In genomic region chr7:106069471-106070200, GRCh38 we compare ENCODE assay signal across 13 cellular contexts. TPM values are rescaled to one million over a fixed set of nuclear protein-coding genes. Genes with fewer than 3 reads are reported as not detected.
DNase-seq lines count a peak whose midpoint lies in the region; ATAC-seq, FAIRE-seq and TF ChIP-seq lines count a peak whose summit lies in the region.
"Had no signal": no experiment of that assay in that cellular context is flagged by ENCODE, and none has a peak within 500 bp of the region (broad histone marks: within the 10 kb centered on the region; RNA-seq: fewer than 3 reads in every experiment).

No MANE protein-coding gene starts in this region.

- no peak for ATAC-seq in CD4-positive, alpha-beta T cell (ENCODE audit: poor library complexity)
- ATAC-seq in naive B cell (ENCODE audit: low read depth in 2 of 2) (no peak), HG03521 (IDR thresholded peaks at IDR 0.05; ENCODE audit: unreplicated experiment) (no peak), HG02981 (IDR thresholded peaks at IDR 0.05; ENCODE audit: unreplicated experiment) (no peak)

- DNase-seq in CD4-positive, alpha-beta T cell = no peak
- DNase-seq in H7 = peak; percentile 15
- DNase-seq in activated CD4-positive, alpha-beta memory T cell treated with anti-CD3 and anti-CD28 coated beads for 36 hours = no peak
- DNase-seq in naive B cell = no peak
- DNase-seq in small intestine = no peak
- no peak for DNase-seq in COR-L47 (lab: John Stamatoyannopoulos, UW)
- DNase-seq: Kasumi-1 had no signal

- no peak overlapping the region for H3K27ac ChIP-seq in CD4-positive, alpha-beta T cell (ENCODE audit: low read depth, low read length)
- no peak overlapping the region for H3K27ac ChIP-seq in small intestine (ENCODE audit: low read depth in 1 of 2, low read length in 1 of 2)
- H3K27ac ChIP-seq: foreskin keratinocyte had no signal

- no peak overlapping the region for H3K4me3 ChIP-seq in H7 (ENCODE audit: insufficient read depth, low read depth, low read length)
- H3K4me3 ChIP-seq in small intestine (ENCODE audit: low read depth in 1 of 2, low read length in 2 of 2) = no peak overlapping the region
- H3K4me3 ChIP-seq: coronary artery had no signal

- H3K4me1 Mint-ChIP-seq in CD4-positive, alpha-beta T cell (ENCODE audit: low read depth) = peaks cover 54% of the 10 kb centered on the region
- H3K4me1 Mint-ChIP-seq in activated CD4-positive, alpha-beta memory T cell treated with anti-CD3 and anti-CD28 coated beads for 36 hours (ENCODE audit: low read depth) = peaks cover 26% of the 10 kb centered on the region
- H3K4me1 Mint-ChIP-seq in naive B cell = peaks cover 74 to 99% (median 96%) of the 10 kb centered on the region in 3 donors

- WGBS in small intestine, 3 donors = 50 to 80% (median 75%) methylated on average over 9 of the region's 9 CpGs

- TF ChIP-seq CTCF in CD4-positive, alpha-beta T cell (IDR thresholded peaks at IDR 0.05) = no peak

- H3K9me3 Mint-ChIP-seq in CD4-positive, alpha-beta T cell = no peaks in the 10 kb centered on the region
- H3K9me3 Mint-ChIP-seq in activated CD4-positive, alpha-beta memory T cell treated with anti-CD3 and anti-CD28 coated beads for 36 hours = no peaks in the 10 kb centered on the region
- H3K9me3 Mint-ChIP-seq in naive B cell = no peaks in the 10 kb centered on the region
- H3K9me3 Mint-ChIP-seq: neural crest cell had no signal

- H3K36me3 ChIP-seq in H7 (replicated peaks; ENCODE audit: control insufficient read depth, insufficient read depth, low read length) = no peaks in the 10 kb centered on the region
- H3K36me3 ChIP-seq in small intestine (ENCODE audit: control insufficient read depth in 2 of 2, insufficient read depth in 2 of 2, low read length in 2 of 2) = no peaks in the 10 kb centered on the region

- no peaks in the 10 kb centered on the region for H3K27me3 Mint-ChIP-seq in CD4-positive, alpha-beta T cell
- no peaks in the 10 kb centered on the region for H3K27me3 Mint-ChIP-seq in activated CD4-positive, alpha-beta memory T cell treated with anti-CD3 and anti-CD28 coated beads for 36 hours
- no peaks in the 10 kb centered on the region for H3K27me3 Mint-ChIP-seq in naive B cell

- H3K4me3 Mint-ChIP-seq in CD4-positive, alpha-beta T cell = no peak overlapping the region
- no peak overlapping the region for H3K4me3 Mint-ChIP-seq in activated CD4-positive, alpha-beta memory T cell treated with anti-CD3 and anti-CD28 coated beads for 36 hours
- H3K4me3 Mint-ChIP-seq in naive B cell = peak overlapping the region; percentile 6 to 92 (median 74)
- H3K4me3 Mint-ChIP-seq: neural crest cell had no signal

- no peaks in the 10 kb centered on the region for H3K9me3 ChIP-seq in CD4-positive, alpha-beta T cell (ENCODE audit: control insufficient read depth, low read length)
- H3K9me3 ChIP-seq in small intestine (ENCODE audit: control insufficient read depth, low read depth) = no peaks in the 10 kb centered on the region

- FAIRE-seq in small intestine (lab: Jason Lieb, UNC) = no peak
- FAIRE-seq: islet of Langerhans had no signal

- H3K27ac Mint-ChIP-seq in CD4-positive, alpha-beta T cell = peak overlapping the region; percentile 95
- peak overlapping the region; percentile 21 for H3K27ac Mint-ChIP-seq in activated CD4-positive, alpha-beta memory T cell treated with anti-CD3 and anti-CD28 coated beads for 36 hours
- peak overlapping the region; percentile 87 to 100 (median 100) for H3K27ac Mint-ChIP-seq in naive B cell

- POLR2A ChIA-PET in CD4-positive, alpha-beta T cell (lab: Charles Lee) = interaction anchor here (0.6 to 4.3 kb wide), 2 partner anchors 43 to 1865 kb away, joined by 3 to 149 read pairs; partner anchors contain the start of gene SYPL1
- POLR2A ChIA-PET in activated CD4-positive, alpha-beta memory T cell treated with anti-CD3 and anti-CD28 coated beads for 36 hours (lab: Charles Lee) = interaction anchor here (1.0 kb wide), 1 partner anchor 42 kb away, joined by 3 read pairs; the partner anchor contains the start of gene SYPL1

- H3K4me1 ChIP-seq in small intestine (ENCODE audit: control insufficient read depth in 2 of 2, insufficient read depth in 1 of 2, low read depth in 1 of 2, low read length in 1 of 2) = peaks cover 7 to 9% of the 10 kb centered on the region in 2 donors

- CTCF ChIA-PET in CD4-positive, alpha-beta T cell (lab: Charles Lee) = interaction anchor here (0.6 kb wide), 1 partner anchor 35 kb away, joined by 3 read pairs; no protein-coding TSS in a partner anchor
- CTCF ChIA-PET in activated CD4-positive, alpha-beta memory T cell treated with anti-CD3 and anti-CD28 coated beads for 36 hours (lab: Charles Lee) = interaction anchor here (0.8 to 2.6 kb wide), 3 partner anchors 12 to 84 kb away, joined by 3 to 20 read pairs (median 4); no protein-coding TSS in a partner anchor

- H3K27me3 ChIP-seq in CD4-positive, alpha-beta T cell (ENCODE audit: control insufficient read depth, insufficient read depth, low read length) = no peaks in the 10 kb centered on the region
- H3K27me3 ChIP-seq in H7 (ENCODE audit: control insufficient read depth, insufficient read depth, low read length) = no peaks in the 10 kb centered on the region
- H3K27me3 ChIP-seq in small intestine (ENCODE audit: control insufficient read depth in 2 of 2, insufficient read depth in 2 of 2, low read length in 2 of 2) = no peaks in the 10 kb centered on the region
- H3K27me3 ChIP-seq: foreskin keratinocyte had no signal

- intact Hi-C loops in CD4-positive, alpha-beta T cell (cut with DNase I, micrococcal nuclease) = loop anchor here (2.0 to 5.0 kb wide), 3 partner anchors 33 to 47 kb away; no protein-coding TSS in a partner anchor
- intact Hi-C loops in activated CD4-positive, alpha-beta memory T cell treated with anti-CD3 and anti-CD28 coated beads for 36 hours (cut with micrococcal nuclease) = no loop called here

- no peaks in the 10 kb centered on the region for H3K36me3 Mint-ChIP-seq in CD4-positive, alpha-beta T cell (ENCODE audit: low read depth)
- no peaks in the 10 kb centered on the region for H3K36me3 Mint-ChIP-seq in activated CD4-positive, alpha-beta memory T cell treated with anti-CD3 and anti-CD28 coated beads for 36 hours
- no peaks in the 10 kb centered on the region for H3K36me3 Mint-ChIP-seq in naive B cell

RNA-seq across cellular contexts. Expression of gene SYPL1, which starts 42.5 kb away (rescaled TPM):
- 10 to 100 TPM; 51.2 to 53.1 TPM for total RNA-seq in CD4-positive, alpha-beta T cell
- 25.2 and 30.7 TPM in 2 replicates for total RNA-seq in H7 (2014; rRNA removed; shearing (Covaris generic))
- total RNA-seq in activated CD4-positive, alpha-beta memory T cell treated with anti-CD3 and anti-CD28 coated beads for 36 hours = 10 to 100 TPM; 27.4 to 29.1 TPM
- 100 to 1,000 TPM; 234 to 353 (median 246) TPM for polyA plus RNA-seq in naive B cell (ENCODE audit: low read depth in 6 of 6)
- 10 to 100 TPM; 21.0 to 94.2 (median 35.9) TPM for polyA plus RNA-seq in small intestine

Comparison
In these comparisons a context has a peak if more than half of its experiments do, and no peak if none do; other contexts are left out.
1. H3K27ac Mint-ChIP-seq: peak in every context shown above with its lines; median percentile 100 in naive B cell; 95 in CD4-positive, alpha-beta T cell; 21 in activated CD4-positive, alpha-beta memory T cell treated with anti-CD3 and anti-CD28 coated beads for 36 hours.
2. H3K4me3 Mint-ChIP-seq: peak in naive B cell (8 of 8); none in CD4-positive, alpha-beta T cell (single experiment) and activated CD4-positive, alpha-beta memory T cell treated with anti-CD3 and anti-CD28 coated beads for 36 hours (single experiment).